Comparison of ENCODE assay signal across 25 cellular contexts in the genomic region with DNA sequence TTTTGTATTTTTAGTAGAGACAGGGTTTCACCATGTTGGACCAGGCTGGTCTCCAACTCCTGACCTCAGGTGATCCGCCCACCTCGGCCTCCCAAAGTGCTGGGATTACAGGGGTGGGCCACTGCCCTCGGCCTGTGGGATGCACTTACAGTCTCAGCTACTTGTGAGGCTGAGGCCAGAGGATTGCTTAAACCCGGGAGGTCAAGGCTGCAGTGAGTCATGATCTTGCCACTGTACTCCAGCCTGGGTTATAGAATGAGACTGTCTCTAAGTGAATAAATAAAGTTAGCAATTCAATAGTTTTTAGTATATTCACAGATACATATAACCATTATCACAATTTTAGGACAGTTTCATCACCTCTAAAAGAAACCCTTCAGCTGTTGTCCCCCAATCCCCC.
A peak's percentile ranks its signal among the peaks of the same experiment; 100 is the strongest.
DNase-seq lines count a peak whose midpoint lies in the region; ATAC-seq and TF ChIP-seq lines count a peak whose summit lies in the region.
"Had no signal": no experiment of that assay in that cellular context is flagged by ENCODE, and none has a peak within 500 bp of the region (broad histone marks: within the 10 kb centered on the region; RNA-seq: fewer than 3 reads in every experiment).

No MANE protein-coding gene starts in this region.

- peaks cover 0 to under 1% of the 10 kb centered on the region in 2 donors for H3K27me3 Mint-ChIP-seq in CD4-positive, alpha-beta memory T cell
- H3K27me3 Mint-ChIP-seq: B cell, IgD-negative memory B cell had no signal

- ATAC-seq in IMR-90 (ENCODE audit: low read depth): peak; percentile 55
- ATAC-seq: activated T-cell treated with anti-CD3 and anti-CD28 coated beads, Interleukin-2, amount 50 U/mL, for 4 hours; left colon; naive thymus-derived CD8-positive, alpha-beta T cell had no signal

- H3K9ac ChIP-seq in IMR-90 (ENCODE audit: low read depth, low read length): no peak overlapping the region

- H3K4me3 ChIP-seq in IMR-90 (ENCODE audit: insufficient read depth, low read depth, low read length) (no peak overlapping the region), astrocyte of the spinal cord (ENCODE audit: low read depth, low read length) (no peak overlapping the region), fibroblast of pulmonary artery (replicated peaks; ENCODE audit: low read depth, low read length) (no peak overlapping the region)
- no peak overlapping the region for H3K4me3 ChIP-seq in CD4-positive, alpha-beta memory T cell (ENCODE audit: low read length in 2 of 2)
- H3K4me3 ChIP-seq: upper lobe of left lung had no signal

- no peaks in the 10 kb centered on the region for H3K9me3 ChIP-seq in IMR-90 (ENCODE audit: control insufficient read depth, insufficient read depth, low read length)
- H3K9me3 ChIP-seq in CD4-positive, alpha-beta memory T cell (ENCODE audit: control insufficient read depth in 1 of 2, low read length in 2 of 2): no peaks in the 10 kb centered on the region
- H3K9me3 ChIP-seq: Caco-2, upper lobe of left lung had no signal

- H4K8ac ChIP-seq in IMR-90 (ENCODE audit: low read depth in 2 of 2, low read length in 2 of 2): no peak overlapping the region

- H3K27me3 ChIP-seq in IMR-90 (ENCODE audit: control insufficient read depth, insufficient read depth, low read length): no peaks in the 10 kb centered on the region
- H3K27me3 ChIP-seq in CD4-positive, alpha-beta memory T cell (ENCODE audit: insufficient read depth, low read length): no peaks in the 10 kb centered on the region
- H3K27me3 ChIP-seq: upper lobe of left lung had no signal

- no peak overlapping the region for H2BK5ac ChIP-seq in IMR-90 (ENCODE audit: low read depth, low read length, poor library complexity, severe bottlenecking)

- H3K9me1 ChIP-seq in IMR-90 (ENCODE audit: insufficient read depth, low read length): no peaks in the 10 kb centered on the region; the same call in 1 of the 2 replicates

- H3K27ac ChIP-seq in IMR-90 (ENCODE audit: insufficient read depth, low read length): no peak overlapping the region
- no peak overlapping the region for H3K27ac ChIP-seq in CD4-positive, alpha-beta memory T cell (ENCODE audit: low read depth, low read length)
- H3K27ac ChIP-seq: epithelial cell of prostate, upper lobe of left lung had no signal

- dilution Hi-C loops in IMR-90 (cut with HindIII; ENCODE audit: low sequenced_read_pairs, unreplicated experiment): no loop called here

- no peak overlapping the region for H3K56ac ChIP-seq in IMR-90 (ENCODE audit: extremely low read depth, insufficient read depth, low read length)

- no peak overlapping the region for H2BK15ac ChIP-seq in IMR-90 (ENCODE audit: low read depth, low read length)

- no peak overlapping the region for H4K5ac ChIP-seq in IMR-90 (ENCODE audit: low read depth, low read length)

- peaks cover 3 to 4% (median 3%) of the 10 kb centered on the region in 4 donors for H3K4me1 Mint-ChIP-seq in CD4-positive, alpha-beta memory T cell

- no peaks in the 10 kb centered on the region for H3K36me3 ChIP-seq in IMR-90 (ENCODE audit: control insufficient read depth, insufficient read depth, low read length)
- no peaks in the 10 kb centered on the region for H3K36me3 ChIP-seq in CD4-positive, alpha-beta memory T cell (ENCODE audit: insufficient read depth, low read length)
- H3K36me3 ChIP-seq: upper lobe of left lung had no signal

- no peak for TF ChIP-seq RAD21 in IMR-90 (IDR thresholded peaks at IDR 0.05; ENCODE audit: low read length)

- H2AK9ac ChIP-seq in IMR-90 (replicated peaks; ENCODE audit: low read depth, low read length, poor library complexity): no peak overlapping the region

- H2AFZ ChIP-seq in IMR-90 (replicated peaks; ENCODE audit: low read length, poor library complexity): no peak overlapping the region

- no peak for TF ChIP-seq CTCF in IMR-90 (conservative IDR thresholded peaks at IDR 0.05; ENCODE audit: low read depth, low read length)
- TF ChIP-seq CTCF in astrocyte of the spinal cord (IDR thresholded peaks at IDR 0.05; ENCODE audit: low read depth, low read length): no peak
- TF ChIP-seq CTCF in fibroblast of pulmonary artery (IDR thresholded peaks at IDR 0.05; ENCODE audit: low read length, missing control alignments): no peak

- BruUV-seq in IMR-90 (replicated peaks; lab: Mats Ljungman, UMichigan): no TSS peak

- H2BK120ac ChIP-seq in IMR-90 (ENCODE audit: low read depth, low read length): no peak overlapping the region

- no peak overlapping the region for H3K4me3 Mint-ChIP-seq in CD4-positive, alpha-beta memory T cell
- H3K4me3 Mint-ChIP-seq: activated T-cell treated with anti-CD3 and anti-CD28 coated beads, Interleukin-2, amount 50 U/mL, for 4 hours; B cell; IgD-negative memory B cell; naive thymus-derived CD8-positive, alpha-beta T cell had no signal

- no peak overlapping the region for H3K4ac ChIP-seq in IMR-90 (ENCODE audit: low read depth, low read length)

- POLR2A ChIA-PET in IMR-90 (lab: Charles Lee; ENCODE audit: unreplicated experiment): no interaction called here
- POLR2A ChIA-PET in CD4-positive, alpha-beta memory T cell (lab: Charles Lee; ENCODE audit: partially characterized antibody): no interaction called here

- H3K36me3 Mint-ChIP-seq in CD4-positive, alpha-beta memory T cell: no peaks in the 10 kb centered on the region
- H3K36me3 Mint-ChIP-seq: IgD-negative memory B cell; naive thymus-derived CD8-positive, alpha-beta T cell had no signal

- intact Hi-C loops in IMR-90 (cut with micrococcal nuclease): no loop called here
- intact Hi-C loops in CD4-positive, alpha-beta memory T cell (cut with micrococcal nuclease): no loop called here

- H3K4me1 ChIP-seq in IMR-90 (ENCODE audit: control insufficient read depth, insufficient read depth, low read length): no peaks in the 10 kb centered on the region
- H3K4me1 ChIP-seq in CD4-positive, alpha-beta memory T cell (ENCODE audit: insufficient read depth, low read length): no peaks in the 10 kb centered on the region
- H3K4me1 ChIP-seq: Caco-2, upper lobe of left lung had no signal

- no peak for TF ChIP-seq POLR2A in IMR-90 (IDR thresholded peaks at IDR 0.05; ENCODE audit: low read depth, low read length)

- no peak overlapping the region for H3K23ac ChIP-seq in IMR-90 (ENCODE audit: low read depth, low read length)

- 83% methylated on average over 2 of the region's 4 CpGs; no CpG with 5 or more reads in 1 of the 2 experiments for WGBS in IMR-90 (ENCODE audit: extremely low coverage in 2 of 2, insufficient read length in 1 of 2), 2 experiments

- no peak overlapping the region for H3K4me2 ChIP-seq in IMR-90 (ENCODE audit: low read depth, low read length)

- no peak overlapping the region for H3K18ac ChIP-seq in IMR-90 (ENCODE audit: low read depth, low read length)

- H3K79me1 ChIP-seq in IMR-90 (ENCODE audit: low read depth in 1 of 2, low read length in 2 of 2): no peaks in the 10 kb centered on the region

- H2BK20ac ChIP-seq in IMR-90 (ENCODE audit: low read depth, low read length): no peak overlapping the region

- no peak overlapping the region for H3K27ac Mint-ChIP-seq in CD4-positive, alpha-beta memory T cell
- H3K27ac Mint-ChIP-seq: B cell; IgD-negative memory B cell; naive thymus-derived CD8-positive, alpha-beta T cell had no signal

- no peaks in the 10 kb centered on the region for H3K9me3 Mint-ChIP-seq in CD4-positive, alpha-beta memory T cell
- H3K9me3 Mint-ChIP-seq: activated T-cell treated with anti-CD3 and anti-CD28 coated beads, Interleukin-2, amount 50 U/mL, for 4 hours; IgD-negative memory B cell; naive thymus-derived CD8-positive, alpha-beta T cell had no signal

- CTCF ChIA-PET in IMR-90 (lab: Yijun Ruan, JAX): no interaction called here
- CTCF ChIA-PET in CD4-positive, alpha-beta memory T cell (lab: Charles Lee; ENCODE audit: partially characterized antibody): no interaction called here

- no peaks in the 10 kb centered on the region for H4K20me1 ChIP-seq in IMR-90 (ENCODE audit: insufficient read depth, low read length)

- H4K91ac ChIP-seq in IMR-90 (ENCODE audit: insufficient read depth, low read depth, low read length): no peak overlapping the region

- in situ Hi-C loops in ACHN (cut with HindIII; ENCODE audit: low pct_ligation_motif_present, low pct_unique_long_range_greater_than_20kb, low sequenced_read_pairs) (loop anchor here (25.0 kb wide), 1 partner anchor 120 kb away; a partner anchor contains a TSS), IMR-90 (cut with MboI; ENCODE audit: low sequenced_read_pairs) (loop anchor here (25.0 kb wide), 1 partner anchor 320 kb away; a partner anchor contains a TSS), astrocyte of the spinal cord (cut with HindIII; ENCODE audit: low sequenced_read_pairs) (no loop called here)

- DNase-seq in ACHN (peak; percentile 17), IMR-90 (peak; percentile 58), astrocyte of the spinal cord (ENCODE audit: low read depth, low spot score) (peak; percentile 12), fibroblast of pulmonary artery (ENCODE audit: low read depth) (peak; percentile 41), medulla oblongata (ENCODE audit: extremely low spot score) (no peak), mucosa of gallbladder (ENCODE audit: low spot score) (no peak), NCI-H146 treated with DMSO at 0.1 percent for 48 hours (lab: John Stamatoyannopoulos, UW; ENCODE audit: unreplicated experiment) (no peak)
- no peak for DNase-seq in CD4-positive, alpha-beta memory T cell
- DNase-seq: 8988T; activated naive CD4-positive, alpha-beta T cell; activated T-cell treated with anti-CD3 and anti-CD28 coated beads, Interleukin-2, amount 50 U/mL, for 4 hours; anterior cingulate cortex; Caco-2; glutamatergic neuron; left colon; naive thymus-derived CD8-positive, alpha-beta T cell; NCI-H1930; NCI-H345; OCI-M1; SIG-M5; stimulated activated CD8-positive, alpha-beta memory T cell treated with anti-CD3 and anti-CD28 coated beads, Interleukin-4, amount 100 ng/mL, for 48 hours had no signal

- no peak overlapping the region for H2AK5ac ChIP-seq in IMR-90 (ENCODE audit: low read depth, low read length)

- no peak overlapping the region for H3K14ac ChIP-seq in IMR-90 (replicated peaks; ENCODE audit: low read depth, low read length)

TF ChIP-seq in IMR-90, 13 proteins besides CTCF, POLR2A, EP300 and RAD21 (continues in another document):
- TF ChIP-seq CEBPB (IDR thresholded peaks at IDR 0.05; ENCODE audit: low read depth, low read length) (peak; percentile 78), FOS (IDR thresholded peaks at IDR 0.05; ENCODE audit: low read depth, low read length) (peak; percentile 44; the same call in 1 of the 2 replicates), RCOR1 (IDR thresholded peaks at IDR 0.05; ENCODE audit: insufficient replicate concordance, low read length) (no peak), RFX5 (IDR thresholded peaks at IDR 0.05; ENCODE audit: low read depth, low read length) (no peak)
- TF ChIP-seq, protein P1, sequence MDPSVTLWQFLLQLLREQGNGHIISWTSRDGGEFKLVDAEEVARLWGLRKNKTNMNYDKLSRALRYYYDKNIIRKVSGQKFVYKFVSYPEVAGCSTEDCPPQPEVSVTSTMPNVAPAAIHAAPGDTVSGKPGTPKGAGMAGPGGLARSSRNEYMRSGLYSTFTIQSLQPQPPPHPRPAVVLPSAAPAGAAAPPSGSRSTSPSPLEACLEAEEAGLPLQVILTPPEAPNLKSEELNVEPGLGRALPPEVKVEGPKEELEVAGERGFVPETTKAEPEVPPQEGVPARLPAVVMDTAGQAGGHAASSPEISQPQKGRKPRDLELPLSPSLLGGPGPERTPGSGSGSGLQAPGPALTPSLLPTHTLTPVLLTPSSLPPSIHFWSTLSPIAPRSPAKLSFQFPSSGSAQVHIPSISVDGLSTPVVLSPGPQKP (IDR thresholded peaks at IDR 0.05; ENCODE audit: borderline replicate concordance, low read depth, low read length): no peak

Comparison
In these comparisons a context has a peak if more than half of its experiments do, and no peak if none do; other contexts are left out.
1. DNase-seq: peak in ACHN (single experiment), IMR-90 (single experiment), astrocyte of the spinal cord (single experiment) and fibroblast of pulmonary artery (single experiment); none in medulla oblongata (single experiment), mucosa of gallbladder (single experiment), NCI-H146 treated with DMSO at 0.1 percent for 48 hours (single experiment) and CD4-positive, alpha-beta memory T cell (0 of 5).